Comparison of ENCODE assay signal across 21 cellular contexts in the genomic region with DNA sequence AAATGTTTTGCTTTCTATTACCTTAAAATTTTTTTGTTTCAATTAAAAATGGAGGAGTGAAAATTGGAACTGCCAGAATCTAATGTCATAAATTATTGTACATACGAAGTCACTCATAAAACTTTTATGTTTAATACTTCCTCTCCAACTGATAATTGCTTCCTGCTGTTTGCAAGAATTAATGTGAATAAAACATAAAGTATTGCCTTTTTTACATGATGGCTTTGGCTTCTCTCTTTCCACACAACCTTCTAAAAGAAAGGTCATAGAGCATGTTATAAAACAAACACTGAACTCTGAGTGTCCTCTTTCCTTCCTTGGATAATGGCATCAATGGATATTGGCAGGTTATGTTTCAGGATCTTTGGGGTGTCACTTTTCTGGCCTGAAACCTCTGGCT.
"Had no signal": no experiment of that assay in that cellular context is flagged by ENCODE, and none has a peak within 500 bp of the region (broad histone marks: within the 10 kb centered on the region; RNA-seq: fewer than 3 reads in every experiment).

No MANE protein-coding gene starts in this region.

- H3K4me3 ChIP-seq: esophagus squamous epithelium, hepatocyte, left ventricle myocardium inferior, lung, psoas muscle, testis, tibial nerve, upper lobe of right lung, vagina had no signal

- H3K4me1 ChIP-seq: esophagus squamous epithelium, left ventricle myocardium inferior, psoas muscle, testis, tibial nerve, upper lobe of right lung had no signal

- H3K79me2 ChIP-seq: hepatocyte had no signal

- H3K27me3 ChIP-seq: esophagus squamous epithelium, hepatocyte, testis, tibial nerve, upper lobe of right lung, vagina had no signal

- H3K4me2 ChIP-seq: hepatocyte had no signal

- H3K27ac ChIP-seq: esophagus squamous epithelium, hepatocyte, left ventricle myocardium inferior, psoas muscle, testis, tibial nerve, upper lobe of right lung, vagina had no signal

- DNase-seq: cortex of kidney; effector memory CD4-positive, alpha-beta T cell; esophagus squamous epithelium; foreskin melanocyte; head of caudate nucleus; left cardiac atrium; left ventricle myocardium inferior; mesendoderm; naive B cell; psoas muscle; retina; stimulated activated CD4-positive, alpha-beta T cell treated with anti-CD3 and anti-CD28 coated beads, Interleukin-2, amount 100 ng/mL, for 24 hours; stimulated activated CD4-positive, alpha-beta T cell treated with anti-CD3 and anti-CD28 coated beads, Interleukin-4, amount 100 ng/mL, for 4 hours; stimulated activated naive B cell treated with anti-CD40 and anti-IgM and Interleukin-4, amounts not matched to agents 10 μg/mL and 1 μg/mL and 100 μg/mL, for 72 hours; stimulated activated naive CD8-positive, alpha-beta T cell treated with anti-CD3 and anti-CD28 coated beads, Interleukin-15, amount 100 ng/mL, for 72 hours; testis; upper lobe of right lung had no signal

- H2AFZ ChIP-seq: hepatocyte had no signal

- H3K36me3 ChIP-seq: esophagus squamous epithelium, left ventricle myocardium inferior, tibial nerve, upper lobe of right lung, vagina had no signal

- H3K9me3 ChIP-seq: esophagus squamous epithelium, psoas muscle, testis, tibial nerve, upper lobe of right lung, vagina had no signal
